8 cellular contexts compared by ENCODE assay signal in the genomic region with DNA sequence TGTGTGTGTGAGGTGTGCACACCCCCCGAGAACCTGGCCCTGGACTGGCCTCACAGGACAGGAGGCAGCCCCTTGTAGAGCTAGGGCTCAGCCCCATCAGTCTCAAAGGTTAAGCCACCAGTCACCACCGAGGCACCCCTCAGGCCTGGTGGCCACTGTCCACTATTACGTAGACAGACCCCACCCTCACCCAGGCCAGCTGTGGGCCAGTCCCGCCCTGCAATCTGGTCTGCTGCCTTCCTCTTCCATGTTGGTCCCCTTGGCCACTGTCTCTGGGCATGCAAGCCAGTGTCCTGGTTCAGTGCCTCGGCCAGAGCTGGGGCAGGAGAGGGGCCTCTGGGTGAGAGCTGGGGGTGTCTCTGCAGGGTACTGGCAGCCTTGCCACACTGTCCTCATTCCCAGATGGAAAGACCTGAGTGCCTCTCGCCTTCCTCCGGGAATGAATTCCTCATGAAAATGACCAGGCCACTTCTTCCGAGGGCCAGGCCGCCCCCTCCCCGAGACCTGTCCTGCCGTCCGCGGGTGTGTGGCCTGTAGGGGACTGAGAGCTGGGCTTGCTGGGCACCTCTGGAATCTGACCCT. TPM values are rescaled to one million over a fixed set of nuclear protein-coding genes. Genes with fewer than 3 reads are reported as not detected.
DNase-seq lines count a peak whose midpoint lies in the region; ATAC-seq and TF ChIP-seq lines count a peak whose summit lies in the region.

No MANE protein-coding gene starts in this region.

- POLR2A ChIA-PET in WTC11 (lab: Charles Lee) = no interaction called here

- peaks cover 11% of the 10 kb centered on the region for H3K9me2 ChIP-seq in GM23338 (ENCODE audit: insufficient read depth)

- H3K9me3 Mint-ChIP-seq in GM23338 (peaks cover 47% of the 10 kb centered on the region), WTC11 (peaks cover 26% of the 10 kb centered on the region)

- no peak for TF ChIP-seq POLR2A in gastrocnemius medialis (IDR thresholded peaks at IDR 0.05)

- H3K36me3 ChIP-seq in GM23338 (ENCODE audit: insufficient read depth) (peaks cover 12% of the 10 kb centered on the region; the same call in 1 of the 2 replicates), gastrocnemius medialis (peaks cover 0 to 20% of the 10 kb centered on the region in 2 donors)

- H3K4me1 ChIP-seq in GM23338 (ENCODE audit: insufficient read depth) (no peaks in the 10 kb centered on the region; the same call in 1 of the 2 replicates), gastrocnemius medialis (peaks cover 17 to 19% of the 10 kb centered on the region in 2 donors)

- CTCF ChIA-PET in WTC11 (lab: Charles Lee) = interaction anchor here (1.0 kb wide), 2 partner anchors 73 to 83 kb away, joined by 3 read pairs; no protein-coding TSS in a partner anchor

- no peaks in the 10 kb centered on the region for H3K9me3 ChIP-seq in gastrocnemius medialis

- H2AFZ ChIP-seq in GM23338 = 0 out of 2 replicates have a peak overlapping the region, but pooled peaks have one; percentile 52

- H3K27me3 Mint-ChIP-seq in GM23338 (ENCODE audit: insufficient read depth, low read depth, poor library complexity) = peaks cover 30% of the 10 kb centered on the region
- peaks cover 38% of the 10 kb centered on the region for H3K27me3 Mint-ChIP-seq in WTC11 (ENCODE audit: low read depth)

- ATAC-seq in GM23338 (no peak), WTC11 (no peak), Right ventricle myocardium superior (ENCODE audit: poor library complexity) (no peak), gastrocnemius medialis (peak; percentile 18 to 29), HG03039 (IDR thresholded peaks at IDR 0.05; ENCODE audit: unreplicated experiment) (no peak)

- TF ChIP-seq CTCF in GM23338 (conservative IDR thresholded peaks at IDR 0.05; ENCODE audit: low read depth in 2 of 2) (no peak), WTC11 (IDR thresholded peaks at IDR 0.05) (no peak), gastrocnemius medialis (IDR thresholded peaks at IDR 0.05 in 4 of 5, conservative IDR thresholded peaks at IDR 0.05 in 1 of 5) (no peak)

- H3K27me3 ChIP-seq in GM23338 (ENCODE audit: insufficient read depth) = no peaks in the 10 kb centered on the region
- H3K27me3 ChIP-seq in gastrocnemius medialis = no peaks in the 10 kb centered on the region

- peak overlapping the region; percentile 78 for H3K4me2 ChIP-seq in GM23338

- no peaks in the 10 kb centered on the region for H3K79me2 ChIP-seq in GM23338 (replicated peaks; ENCODE audit: insufficient read depth)

- H3K4me1 Mint-ChIP-seq in GM23338 (no peaks in the 10 kb centered on the region; the same call in 2 of the 3 replicates), WTC11 (no peaks in the 10 kb centered on the region)

- intact Hi-C loops in Right ventricle myocardium superior (cut with DNase I) (no loop called here), gastrocnemius medialis (cut with DNase I; ENCODE audit: low total_unique reads) (no loop called here)

- 0 out of 2 replicates have a peak, but pooled peaks cover 3% of the 10 kb centered on the region for H3F3A ChIP-seq in GM23338 (replicated peaks; ENCODE audit: low read depth)

- in situ Hi-C loops in gastrocnemius medialis (cut with MboI; ENCODE audit: low sequenced_read_pairs in 4 of 4) = no loop called here
- in situ Hi-C loops in G401 (cut with HindIII; ENCODE audit: low sequenced_read_pairs) = no loop called here

- peaks cover 40% of the 10 kb centered on the region for H3K36me3 Mint-ChIP-seq in GM23338 (ENCODE audit: low read depth)
- peaks cover 39% of the 10 kb centered on the region for H3K36me3 Mint-ChIP-seq in WTC11

- DNase-seq in GM23338 (ENCODE audit: low spot score) (no peak), WTC11 (ENCODE audit: low spot score) (no peak), Right ventricle myocardium superior (peak; percentile 46), gastrocnemius medialis (no peak), G401 (ENCODE audit: low spot score) (no peak), superior temporal gyrus (ENCODE audit: extremely low spot score) (no peak), NCI-H526 (lab: John Stamatoyannopoulos, UW) (no peak)

- H3K27ac Mint-ChIP-seq in GM23338 (no peak overlapping the region), WTC11 (no peak overlapping the region)

- H3K27ac ChIP-seq in GM23338 (ENCODE audit: low read depth) = no peak overlapping the region
- H3K27ac ChIP-seq in gastrocnemius medialis = peak overlapping the region; percentile 79 to 94 (median 90)

- H3K4me3 Mint-ChIP-seq in GM23338 (peak overlapping the region; percentile 60), WTC11 (peak overlapping the region; percentile 61)

- H4K20me1 ChIP-seq in GM23338 (replicated peaks; ENCODE audit: insufficient read depth) = no peaks in the 10 kb centered on the region

- H3K4me3 ChIP-seq in GM23338 = peak overlapping the region; percentile 60
- H3K4me3 ChIP-seq in gastrocnemius medialis = peak overlapping the region; percentile 70 to 100 (median 94)

TF ChIP-seq in WTC11, 78 proteins besides CTCF, POLR2A, EP300 and RAD21:
- TF ChIP-seq TEAD1 (CRISPR knock-in tag; IDR thresholded peaks at IDR 0.05) (no peak), ZNF396 (CRISPR knock-in tag; IDR thresholded peaks at IDR 0.05; ENCODE audit: borderline replicate concordance) (no peak), MYBL2 (CRISPR knock-in tag; IDR thresholded peaks at IDR 0.05) (no peak), PRRX2 (CRISPR knock-in tag; IDR thresholded peaks at IDR 0.05) (no peak)
- TF ChIP-seq, protein P1, sequence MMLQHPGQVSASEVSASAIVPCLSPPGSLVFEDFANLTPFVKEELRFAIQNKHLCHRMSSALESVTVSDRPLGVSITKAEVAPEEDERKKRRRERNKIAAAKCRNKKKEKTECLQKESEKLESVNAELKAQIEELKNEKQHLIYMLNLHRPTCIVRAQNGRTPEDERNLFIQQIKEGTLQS (CRISPR knock-in tag; conservative IDR thresholded peaks at IDR 0.05) = no peak

RNA-seq across cellular contexts. Expression of a gene that starts 0.9 kb away (rescaled TPM):
- 0.21 and 0.54 TPM in 2 replicates for total RNA-seq in GM23338 (2014; rRNA removed; shearing (Covaris generic))
- polyA plus RNA-seq in GM23338 (2016; fragmentation: Nextera tagmentation; extraction: Ambion mirVana) = 0.10 and 0.21 TPM in 2 replicates
- total RNA-seq in WTC11 (2021) (0.55 to 2.2 TPM (median 0.87 TPM) in 3 replicates), Right ventricle myocardium superior (1.9 TPM), gastrocnemius medialis (not detected)
- 0.41 and 2.0 TPM in 2 replicates for total RNA-seq in G401 (2014; rRNA removed; shearing (Covaris generic))

RNA-seq across cellular contexts. Expression of a gene that starts 22.2 kb away (rescaled TPM):
- 104 and 126 TPM in 2 replicates for total RNA-seq in GM23338 (2014; rRNA removed; shearing (Covaris generic))
- polyA plus RNA-seq in GM23338 (2016; fragmentation: Nextera tagmentation; extraction: Ambion mirVana) = 53.3 and 63.2 TPM in 2 replicates
- total RNA-seq in WTC11 (2021) (248 to 279 TPM (median 251 TPM) in 3 replicates), Right ventricle myocardium superior (191 TPM), gastrocnemius medialis (10 to 100 TPM; 18.2 to 30.8 (median 28.2) TPM)
- total RNA-seq in G401 (2014; rRNA removed; shearing (Covaris generic)) = 44.9 and 55.1 TPM in 2 replicates

Comparison
In these comparisons a context has a peak if more than half of its experiments do, and no peak if none do; other contexts are left out.
1. ATAC-seq: peak in gastrocnemius medialis (2 of 2); none in GM23338 (single experiment), WTC11 (single experiment), Right ventricle myocardium superior (single experiment) and HG03039 (single experiment).